Comparison of ENCODE assay signal across 9 cellular contexts in the genomic region with DNA sequence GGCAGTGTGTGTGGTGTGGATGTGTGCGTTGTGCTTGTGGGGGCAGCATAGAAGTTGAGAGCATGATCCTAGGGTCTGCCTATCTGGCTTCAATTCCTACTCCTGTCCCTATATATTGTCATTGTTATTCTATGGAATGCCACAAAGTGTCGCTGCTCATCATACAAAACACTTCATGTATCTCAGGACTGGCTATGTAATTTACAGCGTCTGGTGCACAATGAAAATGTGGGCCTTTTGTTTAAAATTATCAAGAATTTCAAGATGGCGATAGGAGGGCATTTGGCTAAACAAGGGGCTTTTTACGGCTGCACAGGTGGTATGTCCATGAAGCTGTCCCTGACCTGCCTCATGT. TPM values are rescaled to one million over a fixed set of nuclear protein-coding genes. Genes with fewer than 3 reads are reported as not detected.
A peak's percentile ranks its signal among the peaks of the same experiment; 100 is the strongest.
DNase-seq lines count a peak whose midpoint lies in the region; ATAC-seq and TF ChIP-seq lines count a peak whose summit lies in the region.
"Had no signal": no experiment of that assay in that cellular context is flagged by ENCODE, and none has a peak within 500 bp of the region (broad histone marks: within the 10 kb centered on the region; RNA-seq: fewer than 3 reads in every experiment).

No MANE protein-coding gene starts in this region.

- no peak overlapping the region for H2AK5ac ChIP-seq in IMR-90 (ENCODE audit: low read depth, low read length)

- no peaks in the 10 kb centered on the region for H3K36me3 Mint-ChIP-seq in CD4-positive, alpha-beta memory T cell

- no peak overlapping the region for H3K56ac ChIP-seq in IMR-90 (ENCODE audit: extremely low read depth, insufficient read depth, low read length)

- CTCF ChIA-PET in IMR-90 (lab: Yijun Ruan, JAX), result no interaction called here
- CTCF ChIA-PET in CD4-positive, alpha-beta memory T cell (lab: Charles Lee; ENCODE audit: partially characterized antibody), result interaction anchor here (0.7 kb wide), 1 partner anchor 104 kb away, joined by 3 read pairs; no protein-coding TSS in a partner anchor

- no peak overlapping the region for H3K4me3 Mint-ChIP-seq in CD4-positive, alpha-beta memory T cell

- H3K9me1 ChIP-seq in IMR-90 (ENCODE audit: insufficient read depth, low read length), result no peaks in the 10 kb centered on the region; the same call in 1 of the 2 replicates

- intact Hi-C loops in IMR-90 (cut with micrococcal nuclease), result no loop called here
- intact Hi-C loops in CD4-positive, alpha-beta memory T cell (cut with micrococcal nuclease), result loop anchor here (1.0 kb wide), 1 partner anchor 88 kb away; no protein-coding TSS in a partner anchor

- H4K8ac ChIP-seq in IMR-90 (ENCODE audit: low read depth in 2 of 2, low read length in 2 of 2), result no peak overlapping the region

- H2BK120ac ChIP-seq in IMR-90 (ENCODE audit: low read depth, low read length), result no peak overlapping the region

- no peak overlapping the region for H4K5ac ChIP-seq in IMR-90 (ENCODE audit: low read depth, low read length)

- no peak overlapping the region for H3K9ac ChIP-seq in IMR-90 (ENCODE audit: low read depth, low read length)

- no peak for TF ChIP-seq POLR2A in IMR-90 (IDR thresholded peaks at IDR 0.05; ENCODE audit: low read depth, low read length)

- H3K4me2 ChIP-seq in IMR-90 (ENCODE audit: low read depth, low read length), result no peak overlapping the region

- H3K14ac ChIP-seq in IMR-90 (replicated peaks; ENCODE audit: low read depth, low read length), result no peak overlapping the region

- H2BK20ac ChIP-seq in IMR-90 (ENCODE audit: low read depth, low read length), result no peak overlapping the region

- no peak overlapping the region for H3K27ac ChIP-seq in 22Rv1
- no peak overlapping the region for H3K27ac ChIP-seq in IMR-90 (ENCODE audit: insufficient read depth, low read length)
- no peak overlapping the region for H3K27ac ChIP-seq in CD4-positive, alpha-beta memory T cell (ENCODE audit: low read depth, low read length)

- H3K79me1 ChIP-seq in IMR-90 (ENCODE audit: low read depth in 1 of 2, low read length in 2 of 2), result no peaks in the 10 kb centered on the region

- H3K4me1 ChIP-seq in IMR-90 (ENCODE audit: control insufficient read depth, insufficient read depth, low read length), result no peaks in the 10 kb centered on the region
- H3K4me1 ChIP-seq in CD4-positive, alpha-beta memory T cell (ENCODE audit: insufficient read depth, low read length), result no peaks in the 10 kb centered on the region

- no peak overlapping the region for H4K91ac ChIP-seq in IMR-90 (ENCODE audit: insufficient read depth, low read depth, low read length)

- H2AK9ac ChIP-seq in IMR-90 (replicated peaks; ENCODE audit: low read depth, low read length, poor library complexity), result no peak overlapping the region

- H3K4ac ChIP-seq in IMR-90 (ENCODE audit: low read depth, low read length), result no peak overlapping the region

- H2AFZ ChIP-seq in IMR-90 (replicated peaks; ENCODE audit: low read length, poor library complexity), result no peak overlapping the region

- ATAC-seq in GM18858 (IDR thresholded peaks at IDR 0.05; ENCODE audit: unreplicated experiment) (peak; percentile 65), IMR-90 (ENCODE audit: low read depth) (no peak), HG03571 (IDR thresholded peaks at IDR 0.05; ENCODE audit: unreplicated experiment) (no peak)

- no TSS peak for BruUV-seq in IMR-90 (replicated peaks; lab: Mats Ljungman, UMichigan)

- H3K4me1 Mint-ChIP-seq in CD4-positive, alpha-beta memory T cell, result no peaks in the 10 kb centered on the region

- 70% methylated on average over 2 of the region's 5 CpGs; no CpG with 5 or more reads in 1 of the 2 experiments for WGBS in IMR-90 (ENCODE audit: extremely low coverage in 2 of 2, insufficient read length in 1 of 2), 2 experiments

- H3K23ac ChIP-seq in IMR-90 (ENCODE audit: low read depth, low read length), result no peak overlapping the region

- no peaks in the 10 kb centered on the region for H3K9me3 Mint-ChIP-seq in CD4-positive, alpha-beta memory T cell

- H2BK15ac ChIP-seq in IMR-90 (ENCODE audit: low read depth, low read length), result no peak overlapping the region

- POLR2A ChIA-PET in IMR-90 (lab: Charles Lee; ENCODE audit: unreplicated experiment), result no interaction called here
- POLR2A ChIA-PET in CD4-positive, alpha-beta memory T cell (lab: Charles Lee; ENCODE audit: partially characterized antibody), result no interaction called here

- no peaks in the 10 kb centered on the region for H3K36me3 ChIP-seq in IMR-90 (ENCODE audit: control insufficient read depth, insufficient read depth, low read length)
- H3K36me3 ChIP-seq in CD4-positive, alpha-beta memory T cell (ENCODE audit: insufficient read depth, low read length), result no peaks in the 10 kb centered on the region

- H3K27ac Mint-ChIP-seq in CD4-positive, alpha-beta memory T cell, result no peak overlapping the region

- peaks cover 6 to 17% of the 10 kb centered on the region in 2 donors for H3K27me3 Mint-ChIP-seq in CD4-positive, alpha-beta memory T cell

- H3K4me3 ChIP-seq in IMR-90 (ENCODE audit: insufficient read depth, low read depth, low read length), result no peak overlapping the region
- no peak overlapping the region for H3K4me3 ChIP-seq in CD4-positive, alpha-beta memory T cell (ENCODE audit: low read length in 2 of 2)

- no peaks in the 10 kb centered on the region for H3K9me3 ChIP-seq in IMR-90 (ENCODE audit: control insufficient read depth, insufficient read depth, low read length)
- H3K9me3 ChIP-seq in CD4-positive, alpha-beta memory T cell (ENCODE audit: control insufficient read depth in 1 of 2, low read length in 2 of 2), result no peaks in the 10 kb centered on the region

- TF ChIP-seq RAD21 in IMR-90 (IDR thresholded peaks at IDR 0.05; ENCODE audit: low read length), result peak; percentile 18; the same call in 1 of the 2 replicates

- H2BK5ac ChIP-seq in IMR-90 (ENCODE audit: low read depth, low read length, poor library complexity, severe bottlenecking), result no peak overlapping the region

- H3K27me3 ChIP-seq in IMR-90 (ENCODE audit: control insufficient read depth, insufficient read depth, low read length), result peaks cover 2% of the 10 kb centered on the region; the same call in 1 of the 2 replicates
- no peaks in the 10 kb centered on the region for H3K27me3 ChIP-seq in CD4-positive, alpha-beta memory T cell (ENCODE audit: insufficient read depth, low read length)

- TF ChIP-seq CTCF in 22Rv1 (IDR thresholded peaks at IDR 0.05) (peak; percentile 65), IMR-90 (conservative IDR thresholded peaks at IDR 0.05; ENCODE audit: low read depth, low read length) (0 out of 2 replicates have a peak, but pooled peaks have one; percentile 14)

- dilution Hi-C loops in IMR-90 (cut with HindIII; ENCODE audit: low sequenced_read_pairs, unreplicated experiment), result no loop called here

- in situ Hi-C loops in IMR-90 (cut with MboI; ENCODE audit: low sequenced_read_pairs), result no loop called here

- DNase-seq in IMR-90, result peak; percentile 18
- DNase-seq in SIG-M5 treated with dmso at 0.1 percent for 504 hours (lab: John Stamatoyannopoulos, UW; ENCODE audit: unreplicated experiment), result peak; percentile 87
- DNase-seq in CD4-positive, alpha-beta memory T cell, result no peak
- DNase-seq in stimulated activated CD4-positive, alpha-beta T cell treated with anti-CD3 and anti-CD28 coated beads, Interleukin-4, amount 100 ng/mL, for 24 hours, result no peak
- no peak for DNase-seq in NCI-H2029 (lab: John Stamatoyannopoulos, UW)

- H3K18ac ChIP-seq in IMR-90 (ENCODE audit: low read depth, low read length), result no peak overlapping the region

- H4K20me1 ChIP-seq in IMR-90 (ENCODE audit: insufficient read depth, low read length), result no peaks in the 10 kb centered on the region

TF ChIP-seq in IMR-90, 13 proteins besides CTCF, POLR2A, EP300 and RAD21:
- TF ChIP-seq NFE2L2 (IDR thresholded peaks at IDR 0.05; ENCODE audit: low read depth, low read length) (no peak), SMC3 (IDR thresholded peaks at IDR 0.05; ENCODE audit: low read depth, low read length) (0 out of 2 replicates have a peak, but pooled peaks have one; percentile 5), USF2 (IDR thresholded peaks at IDR 0.05; ENCODE audit: low read depth, low read length) (no peak), MXI1 (IDR thresholded peaks at IDR 0.05; ENCODE audit: borderline replicate concordance, low read depth, low read length) (no peak), RCOR1 (IDR thresholded peaks at IDR 0.05; ENCODE audit: insufficient replicate concordance, low read length) (no peak)

RNA-seq across cellular contexts. Expression of gene SERPINB2, which starts 3.4 kb away (rescaled TPM):
- 34.4 and 43.0 TPM in 2 replicates for total RNA-seq in IMR-90 (2012; rRNA removed)
- 32.1 and 46.4 TPM in 2 replicates for polyA plus RNA-seq in IMR-90 (2012; rRNA removed)
- polyA plus RNA-seq in IMR-90 (2012; cell fraction: cytosol; rRNA removed), result 5.3 and 22.9 TPM in 2 replicates
- 5.4 and 32.1 TPM in 2 replicates for polyA plus RNA-seq in IMR-90 (2012; cell fraction: nucleus; rRNA removed; ENCODE audit: low replicate concordance)
- total RNA-seq in CD4-positive, alpha-beta memory T cell, result 1 to 10 TPM; 1.2 to 1.7 TPM
- not detected for polyA plus RNA-seq in CD4-positive, alpha-beta memory T cell
- total RNA-seq: T-helper 2 cell treated with Interferon-gamma antibody and Interleukin-4, amounts not matched to agents 100 ng/mL and 5 ng/mL, for 36 hours had no signal

RNA-seq across cellular contexts. Expression of gene SERPINB10, which starts 16.8 kb away (rescaled TPM):
- total RNA-seq in IMR-90 (2012; rRNA removed), result not detected in 2 replicates
- not detected in 2 replicates for polyA plus RNA-seq in IMR-90 (2012; rRNA removed)
- polyA plus RNA-seq in IMR-90 (2012; cell fraction: cytosol; rRNA removed), result not detected in 2 replicates
- 0.05 TPM in 1 of 2 replicates, not detected in the other for polyA plus RNA-seq in IMR-90 (2012; cell fraction: nucleus; rRNA removed; ENCODE audit: low replicate concordance)
- total RNA-seq in CD4-positive, alpha-beta memory T cell, result not detected
- polyA plus RNA-seq in CD4-positive, alpha-beta memory T cell, result not detected
- total RNA-seq: T-helper 2 cell treated with Interferon-gamma antibody and Interleukin-4, amounts not matched to agents 100 ng/mL and 5 ng/mL, for 36 hours had no signal

RNA-seq across cellular contexts. Expression of gene HMSD, which starts 58.2 kb away (rescaled TPM):
- 0.28 and 0.36 TPM in 2 replicates for total RNA-seq in IMR-90 (2012; rRNA removed)
- 0.17 and 0.19 TPM in 2 replicates for polyA plus RNA-seq in IMR-90 (2012; rRNA removed)
- 0.03 and 0.22 TPM in 2 replicates for polyA plus RNA-seq in IMR-90 (2012; cell fraction: cytosol; rRNA removed)
- polyA plus RNA-seq in IMR-90 (2012; cell fraction: nucleus; rRNA removed; ENCODE audit: low replicate concordance), result 0.10 and 0.75 TPM in 2 replicates
- 1 to 10 TPM; 1.8 to 2.2 TPM for total RNA-seq in CD4-positive, alpha-beta memory T cell
- not detected for polyA plus RNA-seq in CD4-positive, alpha-beta memory T cell

Comparison
In these comparisons a context has a peak if more than half of its experiments do, and no peak if none do; other contexts are left out.
1. DNase-seq: peak in IMR-90 (single experiment) and SIG-M5 treated with dmso at 0.1 percent for 504 hours (single experiment); none in CD4-positive, alpha-beta memory T cell (0 of 5), stimulated activated CD4-positive, alpha-beta T cell treated with anti-CD3 and anti-CD28 coated beads, Interleukin-4, amount 100 ng/mL, for 24 hours (single experiment) and NCI-H2029 (single experiment).
2. RNA of gene SERPINB2, which starts 3.4 kb away (total RNA-seq): 34.4 to 43.0 TPM in IMR-90; 1.2 to 1.7 TPM in CD4-positive, alpha-beta memory T cell; every median in the first group is over 10 times any median in the second.